Comparison of ENCODE assay signal across 15 cellular contexts in the genomic region with DNA sequence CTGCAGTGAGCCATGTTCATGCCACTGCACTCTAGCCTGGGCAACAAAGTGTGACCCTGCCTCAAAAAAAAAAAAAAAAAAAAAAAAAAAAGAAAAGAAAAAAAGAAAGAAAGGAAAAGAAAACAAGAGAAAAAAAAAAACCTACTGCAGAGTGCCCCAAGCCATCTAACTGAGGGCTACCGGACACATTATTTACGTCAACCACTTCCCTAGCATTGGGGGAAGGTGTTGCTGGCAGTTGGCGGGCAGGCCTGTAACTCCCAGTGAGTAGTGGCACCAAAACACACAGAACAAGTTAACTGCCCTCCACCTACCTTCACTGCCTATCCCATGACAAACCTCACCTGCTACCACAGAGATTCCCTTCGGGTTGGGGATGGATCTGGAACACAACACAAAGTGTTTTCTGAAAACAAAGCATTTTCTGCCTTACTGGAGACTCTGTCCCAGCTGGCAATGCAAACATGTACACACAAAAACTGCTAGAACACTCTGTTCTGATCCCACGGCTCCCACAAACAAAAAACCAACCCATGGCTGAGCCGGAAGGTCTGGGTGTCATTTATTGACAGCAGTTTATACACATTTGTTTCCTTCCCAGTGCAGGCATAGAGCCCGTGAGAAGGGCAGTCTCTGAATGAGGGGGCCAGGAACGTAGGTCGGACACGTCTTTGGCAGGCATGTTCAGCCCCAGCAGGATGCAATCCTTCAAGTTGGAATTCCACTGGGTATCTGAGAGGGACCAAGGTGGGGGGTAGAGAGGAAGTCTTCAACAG. TPM values are rescaled to one million over a fixed set of nuclear protein-coding genes. Genes with fewer than 3 reads are reported as not detected.
DNase-seq lines count a peak whose midpoint lies in the region; ATAC-seq and TF ChIP-seq lines count a peak whose summit lies in the region.
"Had no signal": no experiment of that assay in that cellular context is flagged by ENCODE, and none has a peak within 500 bp of the region (broad histone marks: within the 10 kb centered on the region; RNA-seq: fewer than 3 reads in every experiment).

No MANE protein-coding gene starts in this region.

- H3K27ac ChIP-seq in BLaER1 = peak overlapping the region; percentile 82
- no peak overlapping the region for H3K27ac ChIP-seq in Karpas-422 (ENCODE audit: low read length)
- peak overlapping the region; percentile 96 for H3K27ac ChIP-seq in cingulate gyrus (ENCODE audit: low read depth, low read length)
- no peak overlapping the region for H3K27ac ChIP-seq in CD4-positive, alpha-beta memory T cell (ENCODE audit: low read depth, low read length)
- H3K27ac ChIP-seq in smooth muscle cell (ENCODE audit: low read depth) = no peak overlapping the region
- H3K27ac ChIP-seq: colonic mucosa had no signal

- no peaks in the 10 kb centered on the region for H3F3A ChIP-seq in smooth muscle cell (ENCODE audit: low read depth)

- H4K20me1 ChIP-seq in BLaER1 (no peaks in the 10 kb centered on the region), Karpas-422 (ENCODE audit: insufficient read depth, low read depth, low read length) (no peaks in the 10 kb centered on the region; the same call in 1 of the 2 replicates), smooth muscle cell (ENCODE audit: low read depth) (no peaks in the 10 kb centered on the region)

- peak overlapping the region; percentile 72 for H3K4me2 ChIP-seq in BLaER1
- no peak overlapping the region for H3K4me2 ChIP-seq in Karpas-422 (ENCODE audit: low read depth, low read length, poor library complexity, severe bottlenecking)
- H3K4me2 ChIP-seq in smooth muscle cell = no peak overlapping the region
- H3K4me2 ChIP-seq: GM23338 had no signal

- H3K27ac Mint-ChIP-seq in nephron = peak overlapping the region in 2 of 3 experiments; percentile 32 to 66
- H3K27ac Mint-ChIP-seq in CD4-positive, alpha-beta memory T cell = peak overlapping the region in 3 of 7 donors; percentile 22 to 65 (median 41)

- H3K4me3 Mint-ChIP-seq in nephron = no peak overlapping the region
- H3K4me3 Mint-ChIP-seq in CD4-positive, alpha-beta memory T cell = no peak overlapping the region
- H3K4me3 Mint-ChIP-seq: GM23338 had no signal

- DNase-seq in Karpas-422 (peak; percentile 21), smooth muscle cell (lab: John Stamatoyannopoulos, UW; ENCODE audit: unreplicated experiment) (no peak)
- DNase-seq in CD4-positive, alpha-beta memory T cell = no peak
- DNase-seq: BE2C, colonic mucosa, esophagus squamous epithelium, Kasumi-1, NCI-H526 treated with DMSO at 0.1 percent for 48 hours had no signal

- no peaks in the 10 kb centered on the region for H3K9me3 Mint-ChIP-seq in nephron
- H3K9me3 Mint-ChIP-seq in CD4-positive, alpha-beta memory T cell = no peaks in the 10 kb centered on the region
- H3K9me3 Mint-ChIP-seq: GM23338 had no signal

- H3K36me3 ChIP-seq in BLaER1 (peaks cover 45% of the 10 kb centered on the region), Karpas-422 (ENCODE audit: insufficient read depth, low read length) (peaks cover 34% of the 10 kb centered on the region; the same call in 1 of the 2 replicates), smooth muscle cell (ENCODE audit: low read depth) (peaks cover 12% of the 10 kb centered on the region)
- H3K36me3 ChIP-seq in CD4-positive, alpha-beta memory T cell (ENCODE audit: insufficient read depth, low read length) = peaks cover 48% of the 10 kb centered on the region
- H3K36me3 ChIP-seq: ovary had no signal

- POLR2A ChIA-PET in CD4-positive, alpha-beta memory T cell (lab: Charles Lee; ENCODE audit: partially characterized antibody) = no interaction called here

- H3K9ac ChIP-seq in BLaER1 (peak overlapping the region; percentile 60), Karpas-422 (ENCODE audit: low read length) (no peak overlapping the region), smooth muscle cell (ENCODE audit: low read depth) (no peak overlapping the region)

- H2AFZ ChIP-seq in Karpas-422 (ENCODE audit: low read length) (no peak overlapping the region), smooth muscle cell (ENCODE audit: low read depth) (no peak overlapping the region)
- H2AFZ ChIP-seq: GM23338 had no signal

- ATAC-seq in GM18520 (IDR thresholded peaks at IDR 0.05; ENCODE audit: unreplicated experiment) = no peak
- ATAC-seq in GM19467 (IDR thresholded peaks at IDR 0.05; ENCODE audit: unreplicated experiment) = no peak

- no peaks in the 10 kb centered on the region for H3K27me3 ChIP-seq in BLaER1
- H3K27me3 ChIP-seq in Karpas-422 (ENCODE audit: low read length) = no peaks in the 10 kb centered on the region
- no peaks in the 10 kb centered on the region for H3K27me3 ChIP-seq in CD4-positive, alpha-beta memory T cell (ENCODE audit: insufficient read depth, low read length)
- no peaks in the 10 kb centered on the region for H3K27me3 ChIP-seq in smooth muscle cell (ENCODE audit: low read depth)
- H3K27me3 ChIP-seq: BE2C, colonic mucosa, esophagus squamous epithelium, ovary had no signal

- no peak for TF ChIP-seq CTCF in nephron (IDR thresholded peaks at IDR 0.05; ENCODE audit: unreplicated experiment in 3 of 3)
- no peak for TF ChIP-seq CTCF in smooth muscle cell (IDR thresholded peaks at IDR 0.05; ENCODE audit: borderline replicate concordance, insufficient read depth, poor library complexity, severe bottlenecking)

- no peaks in the 10 kb centered on the region for H3K9me2 ChIP-seq in Karpas-422 (replicated peaks; ENCODE audit: insufficient read depth, low read length)

- H3K4me3 ChIP-seq in BLaER1 = peak overlapping the region; percentile 41
- H3K4me3 ChIP-seq in Karpas-422 (ENCODE audit: low read length) = no peak overlapping the region
- no peak overlapping the region for H3K4me3 ChIP-seq in CD4-positive, alpha-beta memory T cell (ENCODE audit: low read length in 2 of 2)
- H3K4me3 ChIP-seq in smooth muscle cell = no peak overlapping the region
- H3K4me3 ChIP-seq: colonic mucosa, esophagus squamous epithelium, GM23338, ovary had no signal

- WGBS in smooth muscle cell (ENCODE audit: low lambda C conversion rate) = 97% methylated on average over 10 of the region's 10 CpGs

- H3K4me1 Mint-ChIP-seq in nephron = peaks cover 65% of the 10 kb centered on the region
- peaks cover 5 to 21% (median 8%) of the 10 kb centered on the region in 4 donors for H3K4me1 Mint-ChIP-seq in CD4-positive, alpha-beta memory T cell

- intact Hi-C loops in CD4-positive, alpha-beta memory T cell (cut with micrococcal nuclease) = no loop called here

- H3K79me2 ChIP-seq in Karpas-422 (ENCODE audit: low read length) (no peaks in the 10 kb centered on the region), smooth muscle cell (ENCODE audit: low read depth) (no peaks in the 10 kb centered on the region)

- CTCF ChIA-PET in CD4-positive, alpha-beta memory T cell (lab: Charles Lee; ENCODE audit: partially characterized antibody) = no interaction called here

- H3K9me3 ChIP-seq in BLaER1 (no peaks in the 10 kb centered on the region), Karpas-422 (ENCODE audit: low read length) (no peaks in the 10 kb centered on the region), smooth muscle cell (replicated peaks; ENCODE audit: low read depth) (no peaks in the 10 kb centered on the region)
- no peaks in the 10 kb centered on the region for H3K9me3 ChIP-seq in CD4-positive, alpha-beta memory T cell (ENCODE audit: control insufficient read depth in 1 of 2, low read length in 2 of 2)
- H3K9me3 ChIP-seq: BE2C, colonic mucosa, esophagus squamous epithelium, ovary had no signal

- H3K4me1 ChIP-seq in BLaER1 (peaks cover 72% of the 10 kb centered on the region), Karpas-422 (ENCODE audit: low read length) (no peaks in the 10 kb centered on the region), smooth muscle cell (ENCODE audit: low read depth) (no peaks in the 10 kb centered on the region)
- H3K4me1 ChIP-seq in CD4-positive, alpha-beta memory T cell (ENCODE audit: insufficient read depth, low read length) = peaks cover 10% of the 10 kb centered on the region
- H3K4me1 ChIP-seq: BE2C had no signal

- peaks cover 52% of the 10 kb centered on the region for H3K36me3 Mint-ChIP-seq in nephron (ENCODE audit: low read depth)
- H3K36me3 Mint-ChIP-seq in CD4-positive, alpha-beta memory T cell = peaks cover 50 to 60% of the 10 kb centered on the region in 2 donors

- H3K27me3 Mint-ChIP-seq in nephron (ENCODE audit: low read depth) = no peaks in the 10 kb centered on the region
- no peaks in the 10 kb centered on the region for H3K27me3 Mint-ChIP-seq in CD4-positive, alpha-beta memory T cell

RNA-seq across cellular contexts. Expression of a gene that starts 11.0 kb away (rescaled TPM):
- 91.5 and 130 TPM in 2 replicates for total RNA-seq in Karpas-422 (2014; rRNA removed; shearing (Covaris generic); ENCODE audit: low replicate concordance)
- total RNA-seq in CD4-positive, alpha-beta memory T cell = 10 to 100 TPM; 62.0 to 64.2 TPM
- 100 to 1,000 TPM; 153 to 202 TPM for polyA plus RNA-seq in CD4-positive, alpha-beta memory T cell
- 80.8 and 90.1 TPM in 2 replicates for total RNA-seq in smooth muscle cell
- polyA plus RNA-seq in smooth muscle cell = 181 and 184 TPM in 2 replicates

RNA-seq across cellular contexts. Expression of a gene that starts 41.7 kb away (rescaled TPM):
- total RNA-seq in Karpas-422 (2014; rRNA removed; shearing (Covaris generic); ENCODE audit: low replicate concordance) = 47.7 and 84.1 TPM in 2 replicates
- 10 to 100 TPM; 64.2 to 68.6 TPM for total RNA-seq in CD4-positive, alpha-beta memory T cell
- 10 to 100 TPM; 13.1 to 28.4 TPM for polyA plus RNA-seq in CD4-positive, alpha-beta memory T cell
- 42.5 and 48.8 TPM in 2 replicates for total RNA-seq in smooth muscle cell
- polyA plus RNA-seq in smooth muscle cell = 18.3 and 27.4 TPM in 2 replicates

Comparison
In these comparisons a context has a peak if more than half of its experiments do, and no peak if none do; other contexts are left out.
1. H3K27ac ChIP-seq: peak in BLaER1 (single experiment) and cingulate gyrus (single experiment); none in Karpas-422 (single experiment), CD4-positive, alpha-beta memory T cell (single experiment) and smooth muscle cell (single experiment).